ENCODE assay signal across 22 cellular contexts in the genomic region with DNA sequence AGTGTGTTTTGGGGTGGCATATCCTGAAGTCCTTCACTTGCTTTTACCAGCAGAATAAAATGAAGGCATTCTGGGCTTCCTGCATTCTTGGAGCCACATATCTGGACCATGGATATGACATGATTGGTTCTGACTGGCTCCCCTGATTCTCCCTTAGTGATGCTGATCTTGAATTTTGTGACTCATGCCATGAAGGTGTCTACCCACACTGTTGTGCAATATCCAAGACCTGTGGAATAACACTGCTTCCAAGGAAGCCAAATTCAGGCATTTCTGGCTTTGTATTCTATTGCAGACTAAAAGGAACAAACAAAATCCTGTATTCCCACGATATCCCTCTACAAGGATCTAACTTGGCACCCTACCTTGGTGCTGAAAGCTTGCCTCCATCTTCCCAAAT.
A peak's percentile ranks its signal among the peaks of the same experiment; 100 is the strongest.
DNase-seq lines count a peak whose midpoint lies in the region; ATAC-seq and TF ChIP-seq lines count a peak whose summit lies in the region.
"Had no signal": no experiment of that assay in that cellular context is flagged by ENCODE, and none has a peak within 500 bp of the region (broad histone marks: within the 10 kb centered on the region; RNA-seq: fewer than 3 reads in every experiment).

No MANE protein-coding gene starts in this region.

- H3K27ac ChIP-seq in breast epithelium (no peak overlapping the region), epithelial cell of prostate (no peak overlapping the region)
- H3K27ac ChIP-seq: BLaER1 treated with 17β-estradiol and CSF1 and Interleukin-3, amounts not matched to agents 10 nM and 100 nM had no signal

- H3K27me3 Mint-ChIP-seq in MCF 10A (ENCODE audit: insufficient read depth, unreplicated experiment): no peaks in the 10 kb centered on the region

- POLR2A ChIA-PET in MCF 10A (lab: Yijun Ruan, JAX): interaction anchor here (0.6 to 1.2 kb wide), 3 partner anchors 13 to 372 kb away, joined by 3 read pairs; no protein-coding TSS in a partner anchor

- peaks cover 8% of the 10 kb centered on the region for H3K4me1 Mint-ChIP-seq in MCF 10A (ENCODE audit: insufficient read depth, unreplicated experiment)

- H3K4me3 Mint-ChIP-seq in MCF 10A (ENCODE audit: unreplicated experiment): no peak overlapping the region
- H3K4me3 Mint-ChIP-seq: CD8-positive, alpha-beta memory T cell had no signal

- H3K9me3 ChIP-seq in breast epithelium: no peaks in the 10 kb centered on the region

- no TSS peak for BruUV-seq in MCF 10A (replicated peaks; lab: Mats Ljungman, UMichigan)

- DNase-seq in MCF 10A (ENCODE audit: unreplicated experiment) (peak; percentile 74), breast epithelium (ENCODE audit: low spot score in 2 of 2) (no peak), RPMI7951 (ENCODE audit: low read depth) (peak; percentile 65), epithelial cell of prostate (ENCODE audit: low read depth, low spot score) (peak; percentile 41), renal cortical epithelial cell (ENCODE audit: low read depth) (peak; percentile 76)
- DNase-seq in activated effector memory CD4-positive, alpha-beta T cell treated with anti-CD3 and anti-CD28 coated beads, Interleukin-2, amount 50 U/mL, for 16 hours: no peak
- no peak for DNase-seq in activated naive CD4-positive, alpha-beta T cell treated with Interleukin-2 at 50 U/mL for 16 hours
- DNase-seq: 8988T; CD8-positive, alpha-beta memory T cell; DMS79 treated with DMSO at 0.1 percent for 48 hours; GDM1; NCI-H1048; NCI-H1436 treated with DMSO at 0.1 percent for 48 hours; NCI-H2029 treated with DMSO at 0.1 percent for 48 hours; NCI-H2171 treated with DMSO at 0.1 percent for 48 hours; NCI-H510A; NCI-H774; SHP77 had no signal

- intact Hi-C loops in MCF 10A (cut with micrococcal nuclease): no loop called here
- intact Hi-C loops in breast epithelium (cut with DNase I; ENCODE audit: low total_unique reads): no loop called here

- no peaks in the 10 kb centered on the region for H3K36me3 Mint-ChIP-seq in MCF 10A (ENCODE audit: insufficient read depth, unreplicated experiment)
- H3K36me3 Mint-ChIP-seq: CD8-positive, alpha-beta memory T cell had no signal

- H3K4me3 ChIP-seq in breast epithelium: no peak overlapping the region
- H3K4me3 ChIP-seq: BLaER1 treated with 17β-estradiol and CSF1 and Interleukin-3, amounts not matched to agents 10 nM and 100 nM; GM12878 had no signal

- ATAC-seq in GM18907 (IDR thresholded peaks at IDR 0.05; ENCODE audit: unreplicated experiment): no peak
- ATAC-seq: GM12878, SK-N-SH treated with all-trans-retinoic acid at 6 μM for 48 hours had no signal

- CTCF ChIA-PET in MCF 10A (lab: Yijun Ruan, JAX): interaction anchor here (1.2 to 1.7 kb wide), 2 partner anchors 149 to 397 kb away, joined by 3 to 8 read pairs; no protein-coding TSS in a partner anchor

- no peaks in the 10 kb centered on the region for H3K9me3 Mint-ChIP-seq in MCF 10A (ENCODE audit: unreplicated experiment)

- TF ChIP-seq CTCF in MCF 10A (IDR thresholded peaks at IDR 0.05; ENCODE audit: unreplicated experiment) (no peak), breast epithelium (IDR thresholded peaks at IDR 0.05) (no peak)

- no peaks in the 10 kb centered on the region for H3K36me3 ChIP-seq in breast epithelium
- H3K36me3 ChIP-seq: BLaER1 treated with 17β-estradiol and CSF1 and Interleukin-3, amounts not matched to agents 10 nM and 100 nM had no signal

- H3K27me3 ChIP-seq in breast epithelium: no peaks in the 10 kb centered on the region

- no peak for TF ChIP-seq POLR2A in breast epithelium (IDR thresholded peaks at IDR 0.05)

- H3K4me1 ChIP-seq in breast epithelium: no peaks in the 10 kb centered on the region

- no peak overlapping the region for H3K27ac Mint-ChIP-seq in MCF 10A (ENCODE audit: low read depth, unreplicated experiment)
- H3K27ac Mint-ChIP-seq: CD8-positive, alpha-beta memory T cell had no signal

Comparison
In these comparisons a context has a peak if more than half of its experiments do, and no peak if none do; other contexts are left out.
1. DNase-seq: peak in MCF 10A (single experiment), RPMI7951 (single experiment), epithelial cell of prostate (single experiment) and renal cortical epithelial cell (single experiment); none in breast epithelium (0 of 2), activated effector memory CD4-positive, alpha-beta T cell treated with anti-CD3 and anti-CD28 coated beads, Interleukin-2, amount 50 U/mL, for 16 hours (single experiment) and activated naive CD4-positive, alpha-beta T cell treated with Interleukin-2 at 50 U/mL for 16 hours (single experiment).